Comparison of ENCODE assay signal across 8 cellular contexts in genomic region chr2:88627055-88627855, GRCh38. TPM values are rescaled to one million over a fixed set of nuclear protein-coding genes. Genes with fewer than 3 reads are reported as not detected.
DNase-seq lines count a peak whose midpoint lies in the region; ATAC-seq and TF ChIP-seq lines count a peak whose summit lies in the region.

Gene EIF2AK3, minus strand, starts transcription at chr2:88627464. Its CDS starts 190 bp downstream, at chr2:88627274.

- POLR2A ChIA-PET in RWPE1 (lab: Yijun Ruan, JAX; ENCODE audit: low non-redundant PET) = no interaction called here
- POLR2A ChIA-PET in naive thymus-derived CD4-positive, alpha-beta T cell (lab: Charles Lee) = interaction anchor here (0.5 to 3.5 kb wide), 6 partner anchors 14 to 173 kb away, joined by 3 to 26 read pairs (median 4); partner anchors contain the start of gene RPIA

- H4K20me1 ChIP-seq in fibroblast of lung (ENCODE audit: control insufficient read depth, extremely low read depth, insufficient read depth, low read length) = no peaks in the 10 kb centered on the region

- H3K4me3 ChIP-seq in LNCaP clone FGC (ENCODE audit: low read depth, low read length) (peak within 1 kb of the TSS; percentile 82), fibroblast of lung (replicated peaks in 1 of 4; ENCODE audit: control extremely low read depth in 1 of 4, insufficient read depth in 1 of 4, low read depth in 3 of 4, low read length in 4 of 4) (peak within 1 kb of the TSS; percentile 79 to 90 (median 88))
- peak within 1 kb of the TSS; percentile 93 for H3K4me3 ChIP-seq in naive thymus-derived CD4-positive, alpha-beta T cell (ENCODE audit: low read length)

- H3K9me3 ChIP-seq in fibroblast of lung (ENCODE audit: control insufficient read depth, insufficient read depth, low read depth, low read length) = no peaks in the 10 kb centered on the region
- no peaks in the 10 kb centered on the region for H3K9me3 ChIP-seq in naive thymus-derived CD4-positive, alpha-beta T cell (ENCODE audit: control insufficient read depth in 2 of 3, low read length in 3 of 3)

- ATAC-seq in activated T-helper 17 cell treated with anti-CD3 and anti-CD28 coated beads, Interleukin-2, amount 50 U/mL, for 72 hours (replicated peaks) = peak; percentile 88
- peak; percentile 89 for ATAC-seq in naive thymus-derived CD4-positive, alpha-beta T cell
- peak; percentile 86 to 87 for ATAC-seq in stimulated activated naive B cell treated with anti-CD40 and anti-IgM and Interleukin-4, amounts not matched to agents 10 μg/mL and 1 μg/mL and 100 μg/mL, for 72 hours (replicated peaks)

- no peaks in the 10 kb centered on the region for H3K27me3 ChIP-seq in fibroblast of lung (ENCODE audit: control insufficient read depth, insufficient read depth, low read length)
- no peaks in the 10 kb centered on the region for H3K27me3 ChIP-seq in naive thymus-derived CD4-positive, alpha-beta T cell (ENCODE audit: control insufficient read depth in 2 of 2, insufficient read depth in 2 of 2, low read length in 2 of 2)

- CTCF ChIA-PET in RWPE1 (lab: Yijun Ruan, JAX) = interaction anchor here (1.0 to 1.4 kb wide), 3 partner anchors 42 to 45 kb away, joined by 3 to 6 read pairs (median 4); no protein-coding TSS in a partner anchor
- CTCF ChIA-PET in naive thymus-derived CD4-positive, alpha-beta T cell (lab: Charles Lee) = no interaction called here

- intact Hi-C loops in naive thymus-derived CD4-positive, alpha-beta T cell (cut with micrococcal nuclease) = loop anchor here (1.0 to 10.0 kb wide), 12 partner anchors 12 to 611 kb away; partner anchors contain the start of genes RPIA (in 2 of the 2), KRCC1 (in 1 of the 2) and RNU2-63P (in 1 of the 2)

- no peaks in the 10 kb centered on the region for H3K4me1 ChIP-seq in fibroblast of lung (ENCODE audit: control insufficient read depth, extremely low read depth, insufficient read depth, low read length)
- H3K4me1 ChIP-seq in naive thymus-derived CD4-positive, alpha-beta T cell (ENCODE audit: control insufficient read depth in 2 of 2, insufficient read depth in 2 of 2, low read length in 2 of 2) = peaks cover 12 to 18% of the 10 kb centered on the region in 2 donors

- DNase-seq in Daoy (ENCODE audit: low read depth) = peak; percentile 99
- peak; percentile 92 for DNase-seq in GOT3 (lab: John Stamatoyannopoulos, UW)
- DNase-seq in LNCaP clone FGC (ENCODE audit: low read depth) = peak; percentile 100
- peak; percentile 100 for DNase-seq in RWPE1 (ENCODE audit: low spot score)
- DNase-seq in fibroblast of lung (ENCODE audit: low read depth in 2 of 2) = peak; percentile 100
- peak; percentile 85 to 99 (median 97) for DNase-seq in naive thymus-derived CD4-positive, alpha-beta T cell
- peak; percentile 98 for DNase-seq in stimulated activated naive B cell treated with anti-CD40 and anti-IgM and Interleukin-4, amounts not matched to agents 10 μg/mL and 1 μg/mL and 100 μg/mL, for 72 hours

- peaks cover 35% of the 10 kb centered on the region for H3K79me2 ChIP-seq in fibroblast of lung (ENCODE audit: control insufficient read depth, insufficient read depth, low read length)

- H3K4me3 Mint-ChIP-seq in activated T-helper 17 cell treated with anti-CD3 and anti-CD28 coated beads, Interleukin-2, amount 50 U/mL, for 72 hours = no peak within 1 kb of the TSS
- H3K4me3 Mint-ChIP-seq in naive thymus-derived CD4-positive, alpha-beta T cell = peak within 1 kb of the TSS in 6 of 10 donors; percentile 94 to 98 (median 96)
- H3K4me3 Mint-ChIP-seq in stimulated activated naive B cell treated with anti-CD40 and anti-IgM and Interleukin-4, amounts not matched to agents 10 μg/mL and 1 μg/mL and 100 μg/mL, for 72 hours = no peak within 1 kb of the TSS

- peak within 1 kb of the TSS; percentile 93 for H2AFZ ChIP-seq in fibroblast of lung (ENCODE audit: low read length)

- no peaks in the 10 kb centered on the region for H3K9me3 Mint-ChIP-seq in activated T-helper 17 cell treated with anti-CD3 and anti-CD28 coated beads, Interleukin-2, amount 50 U/mL, for 72 hours
- H3K9me3 Mint-ChIP-seq in naive thymus-derived CD4-positive, alpha-beta T cell = no peaks in the 10 kb centered on the region
- no peaks in the 10 kb centered on the region for H3K9me3 Mint-ChIP-seq in stimulated activated naive B cell treated with anti-CD40 and anti-IgM and Interleukin-4, amounts not matched to agents 10 μg/mL and 1 μg/mL and 100 μg/mL, for 72 hours

- H3K27ac ChIP-seq in RWPE1 = peak within 1 kb of the TSS; percentile 93
- H3K27ac ChIP-seq in fibroblast of lung (ENCODE audit: insufficient read depth, low read length) = peak within 1 kb of the TSS; percentile 100
- H3K27ac ChIP-seq in naive thymus-derived CD4-positive, alpha-beta T cell (ENCODE audit: low read depth, low read length) = peak within 1 kb of the TSS; percentile 96

- no peaks in the 10 kb centered on the region for H3K27me3 Mint-ChIP-seq in activated T-helper 17 cell treated with anti-CD3 and anti-CD28 coated beads, Interleukin-2, amount 50 U/mL, for 72 hours
- no peaks in the 10 kb centered on the region for H3K27me3 Mint-ChIP-seq in naive thymus-derived CD4-positive, alpha-beta T cell
- no peaks in the 10 kb centered on the region for H3K27me3 Mint-ChIP-seq in stimulated activated naive B cell treated with anti-CD40 and anti-IgM and Interleukin-4, amounts not matched to agents 10 μg/mL and 1 μg/mL and 100 μg/mL, for 72 hours

- peaks cover 5% of the 10 kb centered on the region for H3K36me3 Mint-ChIP-seq in activated T-helper 17 cell treated with anti-CD3 and anti-CD28 coated beads, Interleukin-2, amount 50 U/mL, for 72 hours (ENCODE audit: low read depth)
- H3K36me3 Mint-ChIP-seq in naive thymus-derived CD4-positive, alpha-beta T cell = no peaks in the 10 kb centered on the region
- H3K36me3 Mint-ChIP-seq in stimulated activated naive B cell treated with anti-CD40 and anti-IgM and Interleukin-4, amounts not matched to agents 10 μg/mL and 1 μg/mL and 100 μg/mL, for 72 hours = peaks cover 0 to 5% of the 10 kb centered on the region in 2 donors

- H3K4me1 Mint-ChIP-seq in activated T-helper 17 cell treated with anti-CD3 and anti-CD28 coated beads, Interleukin-2, amount 50 U/mL, for 72 hours = peaks cover 5% of the 10 kb centered on the region
- peaks cover 5 to 19% (median 13%) of the 10 kb centered on the region in 7 donors for H3K4me1 Mint-ChIP-seq in naive thymus-derived CD4-positive, alpha-beta T cell
- peaks cover 4 to 11% of the 10 kb centered on the region in 2 donors for H3K4me1 Mint-ChIP-seq in stimulated activated naive B cell treated with anti-CD40 and anti-IgM and Interleukin-4, amounts not matched to agents 10 μg/mL and 1 μg/mL and 100 μg/mL, for 72 hours

- H3K27ac Mint-ChIP-seq in activated T-helper 17 cell treated with anti-CD3 and anti-CD28 coated beads, Interleukin-2, amount 50 U/mL, for 72 hours = peak within 1 kb of the TSS; percentile 69
- H3K27ac Mint-ChIP-seq in naive thymus-derived CD4-positive, alpha-beta T cell = peak within 1 kb of the TSS in 7 of 9 donors; percentile 86 to 98 (median 95)
- peak within 1 kb of the TSS; percentile 90 for H3K27ac Mint-ChIP-seq in stimulated activated naive B cell treated with anti-CD40 and anti-IgM and Interleukin-4, amounts not matched to agents 10 μg/mL and 1 μg/mL and 100 μg/mL, for 72 hours

- H3K9ac ChIP-seq in fibroblast of lung (ENCODE audit: insufficient read depth, low read length) = peak within 1 kb of the TSS; percentile 96

- H3K4me2 ChIP-seq in fibroblast of lung (ENCODE audit: extremely low read depth, insufficient read depth, low read length) = peak within 1 kb of the TSS; percentile 86

- no peaks in the 10 kb centered on the region for H3K36me3 ChIP-seq in fibroblast of lung (ENCODE audit: control insufficient read depth, insufficient read depth, low read length)
- peaks cover 0 to 3% (median 0%) of the 10 kb centered on the region in 3 experiments for H3K36me3 ChIP-seq in naive thymus-derived CD4-positive, alpha-beta T cell (ENCODE audit: control insufficient read depth in 2 of 3, insufficient read depth in 3 of 3, low read length in 3 of 3)

- TF ChIP-seq CTCF in LNCaP clone FGC (IDR thresholded peaks at IDR 0.05; ENCODE audit: control insufficient read depth, extremely low read depth, insufficient read depth) = no peak
- no peak for TF ChIP-seq CTCF in RWPE1 (conservative IDR thresholded peaks at IDR 0.05; ENCODE audit: low read depth)
- TF ChIP-seq CTCF in fibroblast of lung (conservative IDR thresholded peaks at IDR 0.05 in 1 of 2, IDR thresholded peaks at IDR 0.05 in 1 of 2; ENCODE audit: low read depth in 1 of 2, low read length in 2 of 2) = no peak

RNA-seq across cellular contexts. Expression of gene EIF2AK3, which starts in this region (rescaled TPM):
- total RNA-seq in Daoy (2014; rRNA removed; shearing (Covaris generic)) = 12.6 and 16.3 TPM in 2 replicates
- total RNA-seq in activated T-helper 17 cell treated with anti-CD3 and anti-CD28 coated beads, Interleukin-2, amount 50 U/mL, for 72 hours = 10 to 100 TPM; 17.1 to 22.0 TPM
- total RNA-seq in fibroblast of lung = 19.8 and 20.3 TPM in 2 replicates
- 8.8 and 11.9 TPM in 2 replicates for polyA plus RNA-seq in fibroblast of lung
- polyA plus RNA-seq in fibroblast of lung (2012) = 8.7 and 11.5 TPM in 2 replicates
- polyA minus RNA-seq in fibroblast of lung (ENCODE audit: low replicate concordance) = 1.5 TPM in 2 replicates
- 10 to 100 TPM; 26.1 to 36.5 (median 28.6) TPM for total RNA-seq in naive thymus-derived CD4-positive, alpha-beta T cell
- polyA plus RNA-seq in naive thymus-derived CD4-positive, alpha-beta T cell = 10 to 100 TPM in 1 of 2 donors, 1 to 10 TPM in 1; 3.2 to 11.2 TPM

Comparison
In these comparisons a context has a peak if more than half of its experiments do, and no peak if none do; other contexts are left out.
1. Peak in every context shown above with its lines: DNase-seq, ATAC-seq, H3K4me3 ChIP-seq and H3K27ac ChIP-seq.
2. H3K4me3 Mint-ChIP-seq: peak in naive thymus-derived CD4-positive, alpha-beta T cell (6 of 10); none in activated T-helper 17 cell treated with anti-CD3 and anti-CD28 coated beads, Interleukin-2, amount 50 U/mL, for 72 hours (single experiment) and stimulated activated naive B cell treated with anti-CD40 and anti-IgM and Interleukin-4, amounts not matched to agents 10 μg/mL and 1 μg/mL and 100 μg/mL, for 72 hours (0 of 2).